ENCODE assay signal across 1 cellular context in the genomic region with DNA sequence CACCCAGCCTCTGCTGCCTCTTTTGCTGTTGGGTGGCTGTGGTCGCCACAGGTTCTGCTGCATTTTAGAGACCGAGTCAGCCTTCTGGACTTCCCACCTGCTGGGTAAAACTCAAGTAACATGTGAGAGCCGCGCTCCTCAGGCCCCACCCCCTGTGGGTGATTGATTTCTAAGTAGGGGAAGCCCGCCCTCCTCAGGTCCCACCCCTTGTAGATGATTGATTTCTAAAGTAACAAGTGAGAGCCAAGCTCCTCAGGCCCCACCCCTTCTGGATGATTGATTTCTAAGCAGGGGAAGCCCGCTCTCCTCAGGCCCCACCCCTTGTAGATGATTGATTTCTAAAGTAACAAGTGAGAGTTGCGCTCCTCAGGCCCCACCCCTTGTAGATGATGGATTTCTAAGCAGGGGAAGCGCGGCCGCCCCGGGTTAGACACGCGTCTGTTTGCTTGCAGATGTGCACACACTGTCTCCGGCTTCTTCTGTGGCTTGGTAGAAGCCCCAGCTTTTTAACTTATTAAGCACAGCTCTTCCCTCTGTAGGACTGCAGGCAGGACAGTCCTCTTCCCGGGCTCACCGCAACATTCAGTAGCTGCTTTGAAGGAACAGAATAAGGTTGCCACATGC.
A peak's percentile ranks its signal among the peaks of the same experiment; 100 is the strongest.
TF ChIP-seq lines count a peak whose summit lies in the region.

No MANE protein-coding gene starts in this region.

TF ChIP-seq in GM12878, 131 proteins besides CTCF, POLR2A, EP300 and RAD21 (continued from another document):
- TF ChIP-seq, protein P1, sequence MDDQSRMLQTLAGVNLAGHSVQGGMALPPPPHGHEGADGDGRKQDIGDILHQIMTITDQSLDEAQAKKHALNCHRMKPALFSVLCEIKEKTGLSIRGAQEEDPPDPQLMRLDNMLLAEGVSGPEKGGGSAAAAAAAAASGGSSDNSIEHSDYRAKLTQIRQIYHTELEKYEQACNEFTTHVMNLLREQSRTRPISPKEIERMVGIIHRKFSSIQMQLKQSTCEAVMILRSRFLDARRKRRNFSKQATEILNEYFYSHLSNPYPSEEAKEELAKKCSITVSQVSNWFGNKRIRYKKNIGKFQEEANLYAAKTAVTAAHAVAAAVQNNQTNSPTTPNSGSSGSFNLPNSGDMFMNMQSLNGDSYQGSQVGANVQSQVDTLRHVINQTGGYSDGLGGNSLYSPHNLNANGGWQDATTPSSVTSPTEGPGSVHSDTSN (IDR thresholded peaks at IDR 0.05; ENCODE audit: insufficient replicate concordance, low read depth, low read length): peak; percentile 93
- TF ChIP-seq EZH2 (IDR thresholded peaks at IDR 0.05; ENCODE audit: borderline replicate concordance, control insufficient read depth, low read depth, low read length): no peak
- TF ChIP-seq, protein P2, sequence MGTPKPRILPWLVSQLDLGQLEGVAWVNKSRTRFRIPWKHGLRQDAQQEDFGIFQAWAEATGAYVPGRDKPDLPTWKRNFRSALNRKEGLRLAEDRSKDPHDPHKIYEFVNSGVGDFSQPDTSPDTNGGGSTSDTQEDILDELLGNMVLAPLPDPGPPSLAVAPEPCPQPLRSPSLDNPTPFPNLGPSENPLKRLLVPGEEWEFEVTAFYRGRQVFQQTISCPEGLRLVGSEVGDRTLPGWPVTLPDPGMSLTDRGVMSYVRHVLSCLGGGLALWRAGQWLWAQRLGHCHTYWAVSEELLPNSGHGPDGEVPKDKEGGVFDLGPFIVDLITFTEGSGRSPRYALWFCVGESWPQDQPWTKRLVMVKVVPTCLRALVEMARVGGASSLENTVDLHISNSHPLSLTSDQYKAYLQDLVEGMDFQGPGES (IDR thresholded peaks at IDR 0.05): 0 out of 2 replicates have a peak, but pooled peaks have one; percentile 29
- TF ChIP-seq, protein P3, sequence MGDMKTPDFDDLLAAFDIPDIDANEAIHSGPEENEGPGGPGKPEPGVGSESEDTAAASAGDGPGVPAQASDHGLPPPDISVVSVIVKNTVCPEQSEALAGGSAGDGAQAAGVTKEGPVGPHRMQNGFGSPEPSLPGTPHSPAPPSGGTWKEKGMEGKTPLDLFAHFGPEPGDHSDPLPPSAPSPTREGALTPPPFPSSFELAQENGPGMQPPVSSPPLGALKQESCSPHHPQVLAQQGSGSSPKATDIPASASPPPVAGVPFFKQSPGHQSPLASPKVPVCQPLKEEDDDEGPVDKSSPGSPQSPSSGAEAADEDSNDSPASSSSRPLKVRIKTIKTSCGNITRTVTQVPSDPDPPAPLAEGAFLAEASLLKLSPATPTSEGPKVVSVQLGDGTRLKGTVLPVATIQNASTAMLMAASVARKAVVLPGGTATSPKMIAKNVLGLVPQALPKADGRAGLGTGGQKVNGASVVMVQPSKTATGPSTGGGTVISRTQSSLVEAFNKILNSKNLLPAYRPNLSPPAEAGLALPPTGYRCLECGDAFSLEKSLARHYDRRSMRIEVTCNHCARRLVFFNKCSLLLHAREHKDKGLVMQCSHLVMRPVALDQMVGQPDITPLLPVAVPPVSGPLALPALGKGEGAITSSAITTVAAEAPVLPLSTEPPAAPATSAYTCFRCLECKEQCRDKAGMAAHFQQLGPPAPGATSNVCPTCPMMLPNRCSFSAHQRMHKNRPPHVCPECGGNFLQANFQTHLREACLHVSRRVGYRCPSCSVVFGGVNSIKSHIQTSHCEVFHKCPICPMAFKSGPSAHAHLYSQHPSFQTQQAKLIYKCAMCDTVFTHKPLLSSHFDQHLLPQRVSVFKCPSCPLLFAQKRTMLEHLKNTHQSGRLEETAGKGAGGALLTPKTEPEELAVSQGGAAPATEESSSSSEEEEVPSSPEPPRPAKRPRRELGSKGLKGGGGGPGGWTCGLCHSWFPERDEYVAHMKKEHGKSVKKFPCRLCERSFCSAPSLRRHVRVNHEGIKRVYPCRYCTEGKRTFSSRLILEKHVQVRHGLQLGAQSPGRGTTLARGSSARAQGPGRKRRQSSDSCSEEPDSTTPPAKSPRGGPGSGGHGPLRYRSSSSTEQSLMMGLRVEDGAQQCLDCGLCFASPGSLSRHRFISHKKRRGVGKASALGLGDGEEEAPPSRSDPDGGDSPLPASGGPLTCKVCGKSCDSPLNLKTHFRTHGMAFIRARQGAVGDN (IDR thresholded peaks at IDR 0.05): no peak
- no peak for TF ChIP-seq NFYA (IDR thresholded peaks at IDR 0.05; ENCODE audit: borderline replicate concordance, low read depth, low read length)
- TF ChIP-seq ZNF24 (IDR thresholded peaks at IDR 0.05): no peak
- no peak for TF ChIP-seq RFX5 (IDR thresholded peaks at IDR 0.05; ENCODE audit: low read depth, low read length)
- TF ChIP-seq, protein P4, sequence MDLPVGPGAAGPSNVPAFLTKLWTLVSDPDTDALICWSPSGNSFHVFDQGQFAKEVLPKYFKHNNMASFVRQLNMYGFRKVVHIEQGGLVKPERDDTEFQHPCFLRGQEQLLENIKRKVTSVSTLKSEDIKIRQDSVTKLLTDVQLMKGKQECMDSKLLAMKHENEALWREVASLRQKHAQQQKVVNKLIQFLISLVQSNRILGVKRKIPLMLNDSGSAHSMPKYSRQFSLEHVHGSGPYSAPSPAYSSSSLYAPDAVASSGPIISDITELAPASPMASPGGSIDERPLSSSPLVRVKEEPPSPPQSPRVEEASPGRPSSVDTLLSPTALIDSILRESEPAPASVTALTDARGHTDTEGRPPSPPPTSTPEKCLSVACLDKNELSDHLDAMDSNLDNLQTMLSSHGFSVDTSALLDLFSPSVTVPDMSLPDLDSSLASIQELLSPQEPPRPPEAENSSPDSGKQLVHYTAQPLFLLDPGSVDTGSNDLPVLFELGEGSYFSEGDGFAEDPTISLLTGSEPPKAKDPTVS (IDR thresholded peaks at IDR 0.05; ENCODE audit: low read depth, low read length): no peak
- TF ChIP-seq STAT3 (IDR thresholded peaks at IDR 0.05; ENCODE audit: low read depth, low read length): no peak
- TF ChIP-seq, protein P5, sequence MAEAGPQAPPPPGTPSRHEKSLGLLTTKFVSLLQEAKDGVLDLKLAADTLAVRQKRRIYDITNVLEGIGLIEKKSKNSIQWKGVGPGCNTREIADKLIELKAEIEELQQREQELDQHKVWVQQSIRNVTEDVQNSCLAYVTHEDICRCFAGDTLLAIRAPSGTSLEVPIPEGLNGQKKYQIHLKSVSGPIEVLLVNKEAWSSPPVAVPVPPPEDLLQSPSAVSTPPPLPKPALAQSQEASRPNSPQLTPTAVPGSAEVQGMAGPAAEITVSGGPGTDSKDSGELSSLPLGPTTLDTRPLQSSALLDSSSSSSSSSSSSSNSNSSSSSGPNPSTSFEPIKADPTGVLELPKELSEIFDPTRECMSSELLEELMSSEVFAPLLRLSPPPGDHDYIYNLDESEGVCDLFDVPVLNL (IDR thresholded peaks at IDR 0.05; ENCODE audit: low read depth, low read length): no peak
- no peak for TF ChIP-seq BHLHE40 (IDR thresholded peaks at IDR 0.05; ENCODE audit: borderline replicate concordance in 1 of 2, low read depth in 2 of 2, low read length in 1 of 2)
- TF ChIP-seq YY1 (IDR thresholded peaks at IDR 0.05; ENCODE audit: low read depth, low read length): no peak
- TF ChIP-seq BACH1 (IDR thresholded peaks at IDR 0.05; ENCODE audit: borderline replicate concordance): no peak
- no peak for TF ChIP-seq CHD2 (IDR thresholded peaks at IDR 0.05; ENCODE audit: borderline replicate concordance, low read depth, low read length)
- TF ChIP-seq NR2F1 (conservative IDR thresholded peaks at IDR 0.05): no peak
- TF ChIP-seq POLR2AphosphoS2 (IDR thresholded peaks at IDR 0.05; ENCODE audit: low read depth, low read length): no peak
- no peak for TF ChIP-seq HDGF (IDR thresholded peaks at IDR 0.05)
- peak; percentile 30 for TF ChIP-seq RELA (IDR thresholded peaks at IDR 0.05; ENCODE audit: borderline replicate concordance, partially characterized antibody)
- TF ChIP-seq FOS (IDR thresholded peaks at IDR 0.05; ENCODE audit: borderline replicate concordance, extremely low read depth, insufficient read length): peak; percentile 20
- TF ChIP-seq, protein P6, sequence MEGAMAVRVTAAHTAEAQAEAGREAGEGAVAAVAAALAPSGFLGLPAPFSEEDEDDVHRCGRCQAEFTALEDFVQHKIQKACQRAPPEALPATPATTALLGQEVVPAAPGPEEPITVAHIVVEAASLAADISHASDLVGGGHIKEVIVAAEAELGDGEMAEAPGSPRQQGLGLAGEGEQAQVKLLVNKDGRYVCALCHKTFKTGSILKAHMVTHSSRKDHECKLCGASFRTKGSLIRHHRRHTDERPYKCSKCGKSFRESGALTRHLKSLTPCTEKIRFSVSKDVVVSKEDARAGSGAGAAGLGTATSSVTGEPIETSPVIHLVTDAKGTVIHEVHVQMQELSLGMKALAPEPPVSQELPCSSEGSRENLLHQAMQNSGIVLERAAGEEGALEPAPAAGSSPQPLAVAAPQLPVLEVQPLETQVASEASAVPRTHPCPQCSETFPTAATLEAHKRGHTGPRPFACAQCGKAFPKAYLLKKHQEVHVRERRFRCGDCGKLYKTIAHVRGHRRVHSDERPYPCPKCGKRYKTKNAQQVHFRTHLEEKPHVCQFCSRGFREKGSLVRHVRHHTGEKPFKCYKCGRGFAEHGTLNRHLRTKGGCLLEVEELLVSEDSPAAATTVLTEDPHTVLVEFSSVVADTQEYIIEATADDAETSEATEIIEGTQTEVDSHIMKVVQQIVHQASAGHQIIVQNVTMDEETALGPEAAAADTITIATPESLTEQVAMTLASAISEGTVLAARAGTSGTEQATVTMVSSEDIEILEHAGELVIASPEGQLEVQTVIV (IDR thresholded peaks at IDR 0.05; ENCODE audit: borderline replicate concordance, partially characterized antibody): no peak
- TF ChIP-seq JUNB (IDR thresholded peaks at IDR 0.05): no peak
